In the genomic region with DNA sequence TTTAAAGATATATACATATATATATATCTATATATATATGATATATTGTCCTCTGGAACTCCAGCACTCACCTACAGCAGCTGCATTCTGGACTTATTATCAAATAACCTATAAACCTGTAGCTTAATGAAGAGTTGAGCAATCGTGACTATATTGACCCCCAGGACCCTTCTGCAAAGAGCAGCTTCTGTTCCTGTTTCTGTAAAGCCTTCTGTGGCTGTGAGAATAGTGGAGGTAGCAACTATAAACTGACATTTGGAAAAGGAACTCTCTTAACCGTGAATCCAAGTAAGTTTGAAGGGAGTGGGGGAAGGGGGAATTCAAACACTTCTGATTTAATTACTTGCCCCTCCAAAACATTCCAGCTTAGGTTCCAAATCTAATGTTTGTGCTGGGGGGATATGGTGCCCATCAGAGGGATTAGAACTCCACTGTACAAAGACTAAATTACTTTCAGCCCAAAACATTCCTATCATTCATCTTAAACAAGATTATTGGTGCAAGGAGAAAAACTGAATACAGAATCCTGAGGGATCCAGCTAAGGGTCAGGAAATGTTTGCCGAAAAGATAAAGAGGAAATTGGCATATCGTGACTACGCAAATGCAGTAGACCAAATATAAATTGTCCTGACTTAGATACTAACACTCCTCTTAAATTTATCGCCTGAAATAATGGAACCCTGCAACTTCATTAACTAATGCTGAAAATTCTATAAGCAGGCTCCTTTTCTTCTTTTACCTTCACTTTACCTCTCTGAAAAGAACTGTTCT, we compare ENCODE assay signal across 1 cellular context.
TF ChIP-seq lines count a peak whose summit lies in the region.

No MANE protein-coding gene starts in this region.

TF ChIP-seq in GM12878, 131 proteins besides CTCF, POLR2A, EP300 and RAD21 (continues in another document):
- TF ChIP-seq MXI1 (IDR thresholded peaks at IDR 0.05; ENCODE audit: low read depth, low read length) (no peak), KDM1A (IDR thresholded peaks at IDR 0.05; ENCODE audit: borderline replicate concordance) (no peak), KLF5 (IDR thresholded peaks at IDR 0.05; ENCODE audit: partially characterized antibody) (no peak), CBX5 (IDR thresholded peaks at IDR 0.05; ENCODE audit: low read depth) (no peak), ZSCAN29 (IDR thresholded peaks at IDR 0.05) (0 out of 2 replicates have a peak, but pooled peaks have one; percentile 18), IKZF2 (IDR thresholded peaks at IDR 0.05) (peak in 1 of 2 experiments; percentile 14; a peak in 1 of 4 replicates), CREM (IDR thresholded peaks at IDR 0.05; ENCODE audit: low read depth) (no peak), CEBPB (IDR thresholded peaks at IDR 0.05; ENCODE audit: borderline replicate concordance in 1 of 2, low read depth in 2 of 2, low read length in 2 of 2) (no peak), FOS (IDR thresholded peaks at IDR 0.05; ENCODE audit: borderline replicate concordance, extremely low read depth, insufficient read length) (no peak), SMAD5 (IDR thresholded peaks at IDR 0.05; ENCODE audit: low read depth) (peak; percentile 19; the same call in 1 of the 2 replicates), HCFC1 (IDR thresholded peaks at IDR 0.05; ENCODE audit: low read length) (no peak), RUNX3 (IDR thresholded peaks at IDR 0.05; ENCODE audit: low read length) (no peak), SPI1 (IDR thresholded peaks at IDR 0.05; ENCODE audit: borderline replicate concordance, insufficient read depth, low read depth, low read length) (peak; percentile 51; the same call in 1 of the 2 replicates), EED (IDR thresholded peaks at IDR 0.05; ENCODE audit: low read depth) (no peak), MTA3 (IDR thresholded peaks at IDR 0.05; ENCODE audit: borderline replicate concordance, low read length) (no peak), CBX3 (IDR thresholded peaks at IDR 0.05; ENCODE audit: borderline replicate concordance, low read depth) (no peak), MYC (IDR thresholded peaks at IDR 0.05; ENCODE audit: insufficient read depth, insufficient read length, insufficient replicate concordance, low read length, severe bottlenecking) (no peak), ZNF24 (IDR thresholded peaks at IDR 0.05) (no peak), SMC3 (IDR thresholded peaks at IDR 0.05; ENCODE audit: borderline replicate concordance, low read length) (no peak)
- TF ChIP-seq, protein P1, sequence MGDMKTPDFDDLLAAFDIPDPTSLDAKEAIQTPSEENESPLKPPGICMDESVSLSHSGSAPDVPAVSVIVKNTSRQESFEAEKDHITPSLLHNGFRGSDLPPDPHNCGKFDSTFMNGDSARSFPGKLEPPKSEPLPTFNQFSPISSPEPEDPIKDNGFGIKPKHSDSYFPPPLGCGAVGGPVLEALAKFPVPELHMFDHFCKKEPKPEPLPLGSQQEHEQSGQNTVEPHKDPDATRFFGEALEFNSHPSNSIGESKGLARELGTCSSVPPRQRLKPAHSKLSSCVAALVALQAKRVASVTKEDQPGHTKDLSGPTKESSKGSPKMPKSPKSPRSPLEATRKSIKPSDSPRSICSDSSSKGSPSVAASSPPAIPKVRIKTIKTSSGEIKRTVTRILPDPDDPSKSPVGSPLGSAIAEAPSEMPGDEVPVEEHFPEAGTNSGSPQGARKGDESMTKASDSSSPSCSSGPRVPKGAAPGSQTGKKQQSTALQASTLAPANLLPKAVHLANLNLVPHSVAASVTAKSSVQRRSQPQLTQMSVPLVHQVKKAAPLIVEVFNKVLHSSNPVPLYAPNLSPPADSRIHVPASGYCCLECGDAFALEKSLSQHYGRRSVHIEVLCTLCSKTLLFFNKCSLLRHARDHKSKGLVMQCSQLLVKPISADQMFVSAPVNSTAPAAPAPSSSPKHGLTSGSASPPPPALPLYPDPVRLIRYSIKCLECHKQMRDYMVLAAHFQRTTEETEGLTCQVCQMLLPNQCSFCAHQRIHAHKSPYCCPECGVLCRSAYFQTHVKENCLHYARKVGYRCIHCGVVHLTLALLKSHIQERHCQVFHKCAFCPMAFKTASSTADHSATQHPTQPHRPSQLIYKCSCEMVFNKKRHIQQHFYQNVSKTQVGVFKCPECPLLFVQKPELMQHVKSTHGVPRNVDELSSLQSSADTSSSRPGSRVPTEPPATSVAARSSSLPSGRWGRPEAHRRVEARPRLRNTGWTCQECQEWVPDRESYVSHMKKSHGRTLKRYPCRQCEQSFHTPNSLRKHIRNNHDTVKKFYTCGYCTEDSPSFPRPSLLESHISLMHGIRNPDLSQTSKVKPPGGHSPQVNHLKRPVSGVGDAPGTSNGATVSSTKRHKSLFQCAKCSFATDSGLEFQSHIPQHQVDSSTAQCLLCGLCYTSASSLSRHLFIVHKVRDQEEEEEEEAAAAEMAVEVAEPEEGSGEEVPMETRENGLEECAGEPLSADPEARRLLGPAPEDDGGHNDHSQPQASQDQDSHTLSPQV (IDR thresholded peaks at IDR 0.05) = no peak
- TF ChIP-seq, protein P2, sequence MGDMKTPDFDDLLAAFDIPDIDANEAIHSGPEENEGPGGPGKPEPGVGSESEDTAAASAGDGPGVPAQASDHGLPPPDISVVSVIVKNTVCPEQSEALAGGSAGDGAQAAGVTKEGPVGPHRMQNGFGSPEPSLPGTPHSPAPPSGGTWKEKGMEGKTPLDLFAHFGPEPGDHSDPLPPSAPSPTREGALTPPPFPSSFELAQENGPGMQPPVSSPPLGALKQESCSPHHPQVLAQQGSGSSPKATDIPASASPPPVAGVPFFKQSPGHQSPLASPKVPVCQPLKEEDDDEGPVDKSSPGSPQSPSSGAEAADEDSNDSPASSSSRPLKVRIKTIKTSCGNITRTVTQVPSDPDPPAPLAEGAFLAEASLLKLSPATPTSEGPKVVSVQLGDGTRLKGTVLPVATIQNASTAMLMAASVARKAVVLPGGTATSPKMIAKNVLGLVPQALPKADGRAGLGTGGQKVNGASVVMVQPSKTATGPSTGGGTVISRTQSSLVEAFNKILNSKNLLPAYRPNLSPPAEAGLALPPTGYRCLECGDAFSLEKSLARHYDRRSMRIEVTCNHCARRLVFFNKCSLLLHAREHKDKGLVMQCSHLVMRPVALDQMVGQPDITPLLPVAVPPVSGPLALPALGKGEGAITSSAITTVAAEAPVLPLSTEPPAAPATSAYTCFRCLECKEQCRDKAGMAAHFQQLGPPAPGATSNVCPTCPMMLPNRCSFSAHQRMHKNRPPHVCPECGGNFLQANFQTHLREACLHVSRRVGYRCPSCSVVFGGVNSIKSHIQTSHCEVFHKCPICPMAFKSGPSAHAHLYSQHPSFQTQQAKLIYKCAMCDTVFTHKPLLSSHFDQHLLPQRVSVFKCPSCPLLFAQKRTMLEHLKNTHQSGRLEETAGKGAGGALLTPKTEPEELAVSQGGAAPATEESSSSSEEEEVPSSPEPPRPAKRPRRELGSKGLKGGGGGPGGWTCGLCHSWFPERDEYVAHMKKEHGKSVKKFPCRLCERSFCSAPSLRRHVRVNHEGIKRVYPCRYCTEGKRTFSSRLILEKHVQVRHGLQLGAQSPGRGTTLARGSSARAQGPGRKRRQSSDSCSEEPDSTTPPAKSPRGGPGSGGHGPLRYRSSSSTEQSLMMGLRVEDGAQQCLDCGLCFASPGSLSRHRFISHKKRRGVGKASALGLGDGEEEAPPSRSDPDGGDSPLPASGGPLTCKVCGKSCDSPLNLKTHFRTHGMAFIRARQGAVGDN (IDR thresholded peaks at IDR 0.05) = peak; percentile 42
- TF ChIP-seq, protein P3, sequence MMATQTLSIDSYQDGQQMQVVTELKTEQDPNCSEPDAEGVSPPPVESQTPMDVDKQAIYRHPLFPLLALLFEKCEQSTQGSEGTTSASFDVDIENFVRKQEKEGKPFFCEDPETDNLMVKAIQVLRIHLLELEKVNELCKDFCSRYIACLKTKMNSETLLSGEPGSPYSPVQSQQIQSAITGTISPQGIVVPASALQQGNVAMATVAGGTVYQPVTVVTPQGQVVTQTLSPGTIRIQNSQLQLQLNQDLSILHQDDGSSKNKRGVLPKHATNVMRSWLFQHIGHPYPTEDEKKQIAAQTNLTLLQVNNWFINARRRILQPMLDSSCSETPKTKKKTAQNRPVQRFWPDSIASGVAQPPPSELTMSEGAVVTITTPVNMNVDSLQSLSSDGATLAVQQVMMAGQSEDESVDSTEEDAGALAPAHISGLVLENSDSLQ (IDR thresholded peaks at IDR 0.05) = no peak
- TF ChIP-seq, protein P4, sequence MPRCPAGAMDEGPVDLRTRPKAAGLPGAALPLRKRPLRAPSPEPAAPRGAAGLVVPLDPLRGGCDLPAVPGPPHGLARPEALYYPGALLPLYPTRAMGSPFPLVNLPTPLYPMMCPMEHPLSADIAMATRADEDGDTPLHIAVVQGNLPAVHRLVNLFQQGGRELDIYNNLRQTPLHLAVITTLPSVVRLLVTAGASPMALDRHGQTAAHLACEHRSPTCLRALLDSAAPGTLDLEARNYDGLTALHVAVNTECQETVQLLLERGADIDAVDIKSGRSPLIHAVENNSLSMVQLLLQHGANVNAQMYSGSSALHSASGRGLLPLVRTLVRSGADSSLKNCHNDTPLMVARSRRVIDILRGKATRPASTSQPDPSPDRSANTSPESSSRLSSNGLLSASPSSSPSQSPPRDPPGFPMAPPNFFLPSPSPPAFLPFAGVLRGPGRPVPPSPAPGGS (IDR thresholded peaks at IDR 0.05; ENCODE audit: borderline replicate concordance, insufficient read depth, low read depth, low read length, poor library complexity, severe bottlenecking) = no peak
- TF ChIP-seq, protein P5, sequence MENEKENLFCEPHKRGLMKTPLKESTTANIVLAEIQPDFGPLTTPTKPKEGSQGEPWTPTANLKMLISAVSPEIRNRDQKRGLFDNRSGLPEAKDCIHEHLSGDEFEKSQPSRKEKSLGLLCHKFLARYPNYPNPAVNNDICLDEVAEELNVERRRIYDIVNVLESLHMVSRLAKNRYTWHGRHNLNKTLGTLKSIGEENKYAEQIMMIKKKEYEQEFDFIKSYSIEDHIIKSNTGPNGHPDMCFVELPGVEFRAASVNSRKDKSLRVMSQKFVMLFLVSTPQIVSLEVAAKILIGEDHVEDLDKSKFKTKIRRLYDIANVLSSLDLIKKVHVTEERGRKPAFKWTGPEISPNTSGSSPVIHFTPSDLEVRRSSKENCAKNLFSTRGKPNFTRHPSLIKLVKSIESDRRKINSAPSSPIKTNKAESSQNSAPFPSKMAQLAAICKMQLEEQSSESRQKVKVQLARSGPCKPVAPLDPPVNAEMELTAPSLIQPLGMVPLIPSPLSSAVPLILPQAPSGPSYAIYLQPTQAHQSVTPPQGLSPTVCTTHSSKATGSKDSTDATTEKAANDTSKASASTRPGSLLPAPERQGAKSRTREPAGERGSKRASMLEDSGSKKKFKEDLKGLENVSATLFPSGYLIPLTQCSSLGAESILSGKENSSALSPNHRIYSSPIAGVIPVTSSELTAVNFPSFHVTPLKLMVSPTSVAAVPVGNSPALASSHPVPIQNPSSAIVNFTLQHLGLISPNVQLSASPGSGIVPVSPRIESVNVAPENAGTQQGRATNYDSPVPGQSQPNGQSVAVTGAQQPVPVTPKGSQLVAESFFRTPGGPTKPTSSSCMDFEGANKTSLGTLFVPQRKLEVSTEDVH (IDR thresholded peaks at IDR 0.05; ENCODE audit: low read depth, partially characterized antibody) = no peak
- TF ChIP-seq, protein P6, sequence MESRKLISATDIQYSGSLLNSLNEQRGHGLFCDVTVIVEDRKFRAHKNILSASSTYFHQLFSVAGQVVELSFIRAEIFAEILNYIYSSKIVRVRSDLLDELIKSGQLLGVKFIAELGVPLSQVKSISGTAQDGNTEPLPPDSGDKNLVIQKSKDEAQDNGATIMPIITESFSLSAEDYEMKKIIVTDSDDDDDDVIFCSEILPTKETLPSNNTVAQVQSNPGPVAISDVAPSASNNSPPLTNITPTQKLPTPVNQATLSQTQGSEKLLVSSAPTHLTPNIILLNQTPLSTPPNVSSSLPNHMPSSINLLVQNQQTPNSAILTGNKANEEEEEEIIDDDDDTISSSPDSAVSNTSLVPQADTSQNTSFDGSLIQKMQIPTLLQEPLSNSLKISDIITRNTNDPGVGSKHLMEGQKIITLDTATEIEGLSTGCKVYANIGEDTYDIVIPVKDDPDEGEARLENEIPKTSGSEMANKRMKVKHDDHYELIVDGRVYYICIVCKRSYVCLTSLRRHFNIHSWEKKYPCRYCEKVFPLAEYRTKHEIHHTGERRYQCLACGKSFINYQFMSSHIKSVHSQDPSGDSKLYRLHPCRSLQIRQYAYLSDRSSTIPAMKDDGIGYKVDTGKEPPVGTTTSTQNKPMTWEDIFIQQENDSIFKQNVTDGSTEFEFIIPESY (IDR thresholded peaks at IDR 0.05) = no peak
- TF ChIP-seq, protein P7, sequence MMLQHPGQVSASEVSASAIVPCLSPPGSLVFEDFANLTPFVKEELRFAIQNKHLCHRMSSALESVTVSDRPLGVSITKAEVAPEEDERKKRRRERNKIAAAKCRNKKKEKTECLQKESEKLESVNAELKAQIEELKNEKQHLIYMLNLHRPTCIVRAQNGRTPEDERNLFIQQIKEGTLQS (IDR thresholded peaks at IDR 0.05; ENCODE audit: borderline replicate concordance, extremely low read depth, low read depth, low read length) = no peak
- TF ChIP-seq, protein P8, sequence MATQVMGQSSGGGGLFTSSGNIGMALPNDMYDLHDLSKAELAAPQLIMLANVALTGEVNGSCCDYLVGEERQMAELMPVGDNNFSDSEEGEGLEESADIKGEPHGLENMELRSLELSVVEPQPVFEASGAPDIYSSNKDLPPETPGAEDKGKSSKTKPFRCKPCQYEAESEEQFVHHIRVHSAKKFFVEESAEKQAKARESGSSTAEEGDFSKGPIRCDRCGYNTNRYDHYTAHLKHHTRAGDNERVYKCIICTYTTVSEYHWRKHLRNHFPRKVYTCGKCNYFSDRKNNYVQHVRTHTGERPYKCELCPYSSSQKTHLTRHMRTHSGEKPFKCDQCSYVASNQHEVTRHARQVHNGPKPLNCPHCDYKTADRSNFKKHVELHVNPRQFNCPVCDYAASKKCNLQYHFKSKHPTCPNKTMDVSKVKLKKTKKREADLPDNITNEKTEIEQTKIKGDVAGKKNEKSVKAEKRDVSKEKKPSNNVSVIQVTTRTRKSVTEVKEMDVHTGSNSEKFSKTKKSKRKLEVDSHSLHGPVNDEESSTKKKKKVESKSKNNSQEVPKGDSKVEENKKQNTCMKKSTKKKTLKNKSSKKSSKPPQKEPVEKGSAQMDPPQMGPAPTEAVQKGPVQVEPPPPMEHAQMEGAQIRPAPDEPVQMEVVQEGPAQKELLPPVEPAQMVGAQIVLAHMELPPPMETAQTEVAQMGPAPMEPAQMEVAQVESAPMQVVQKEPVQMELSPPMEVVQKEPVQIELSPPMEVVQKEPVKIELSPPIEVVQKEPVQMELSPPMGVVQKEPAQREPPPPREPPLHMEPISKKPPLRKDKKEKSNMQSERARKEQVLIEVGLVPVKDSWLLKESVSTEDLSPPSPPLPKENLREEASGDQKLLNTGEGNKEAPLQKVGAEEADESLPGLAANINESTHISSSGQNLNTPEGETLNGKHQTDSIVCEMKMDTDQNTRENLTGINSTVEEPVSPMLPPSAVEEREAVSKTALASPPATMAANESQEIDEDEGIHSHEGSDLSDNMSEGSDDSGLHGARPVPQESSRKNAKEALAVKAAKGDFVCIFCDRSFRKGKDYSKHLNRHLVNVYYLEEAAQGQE (IDR thresholded peaks at IDR 0.05; ENCODE audit: low read depth, low read length) = no peak
- TF ChIP-seq, protein P9, sequence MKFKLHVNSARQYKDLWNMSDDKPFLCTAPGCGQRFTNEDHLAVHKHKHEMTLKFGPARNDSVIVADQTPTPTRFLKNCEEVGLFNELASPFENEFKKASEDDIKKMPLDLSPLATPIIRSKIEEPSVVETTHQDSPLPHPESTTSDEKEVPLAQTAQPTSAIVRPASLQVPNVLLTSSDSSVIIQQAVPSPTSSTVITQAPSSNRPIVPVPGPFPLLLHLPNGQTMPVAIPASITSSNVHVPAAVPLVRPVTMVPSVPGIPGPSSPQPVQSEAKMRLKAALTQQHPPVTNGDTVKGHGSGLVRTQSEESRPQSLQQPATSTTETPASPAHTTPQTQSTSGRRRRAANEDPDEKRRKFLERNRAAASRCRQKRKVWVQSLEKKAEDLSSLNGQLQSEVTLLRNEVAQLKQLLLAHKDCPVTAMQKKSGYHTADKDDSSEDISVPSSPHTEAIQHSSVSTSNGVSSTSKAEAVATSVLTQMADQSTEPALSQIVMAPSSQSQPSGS (IDR thresholded peaks at IDR 0.05; ENCODE audit: low read length) = no peak
